In genomic region chr1:227903061-227903521, GRCh38 we compare ENCODE assay signal across 21 cellular contexts. TPM values are rescaled to one million over a fixed set of nuclear protein-coding genes. Genes with fewer than 3 reads are reported as not detected.
"Had no signal": no experiment of that assay in that cellular context is flagged by ENCODE, and none has a peak within 500 bp of the region (broad histone marks: within the 10 kb centered on the region; RNA-seq: fewer than 3 reads in every experiment).

No MANE protein-coding gene starts in this region.

- H3K27me3 ChIP-seq: neural progenitor cell, right lobe of liver, testis, vagina had no signal

- H3K9me3 ChIP-seq: prostate gland, right lobe of liver, testis, vagina had no signal

- H3K4me1 ChIP-seq: neural progenitor cell, prostate gland, right lobe of liver, vagina had no signal

- ATAC-seq: right lobe of liver; stimulated activated effector memory CD8-positive, alpha-beta T cell treated with anti-CD3 and anti-CD28 coated beads, Interleukin-12 subunit alpha, Interleukin-12 subunit beta, amount 100 ng/mL, for 72 hours had no signal

- H3K36me3 ChIP-seq: neural progenitor cell, prostate gland, right lobe of liver, vagina had no signal

- H3K4me3 ChIP-seq: neural progenitor cell, prostate gland, right lobe of liver, skin epidermis, testis, vagina had no signal

- DNase-seq: activated B cell treated with CpG ODN at 0.5 μM for 24 hours; activated CD4-positive, alpha-beta memory T cell treated with anti-CD3 and anti-CD28 coated beads for 36 hours; activated CD4-positive, alpha-beta T cell treated with anti-CD3 and anti-CD28 coated beads for 48 hours; activated naive CD4-positive, alpha-beta T cell treated with Interleukin-2 at 50 U/mL for 16 hours; activated naive CD8-positive, alpha-beta T cell treated with anti-CD3 and anti-CD28 coated beads for 36 hours; activated T-cell treated with anti-CD3 and anti-CD28 coated beads, Interleukin-2, amount 50 U/mL, for 48 hours; amniotic stem cell; cerebellar nuclear complex; cortex of kidney; foreskin fibroblast; immature natural killer cell; naive B cell; stimulated activated CD4-positive, alpha-beta T cell treated with anti-CD3 and anti-CD28 coated beads, Interleukin-2, amount 100 ng/mL, for 24 hours; T-helper 9 cell; testis had no signal

- H3K27ac ChIP-seq: neural progenitor cell, prostate gland, right lobe of liver, skin epidermis, testis, vagina had no signal

RNA-seq across cellular contexts. Expression of gene WNT9A, which starts 44.6 kb away (rescaled TPM):
- total RNA-seq: activated B cell treated with CpG ODN at 0.5 μM for 24 hours; activated naive CD8-positive, alpha-beta T cell treated with anti-CD3 and anti-CD28 coated beads for 36 hours had no signal
- polyA plus RNA-seq: immature natural killer cell had no signal
